7 cellular contexts compared by ENCODE assay signal in genomic region chr10:102674566-102674965, GRCh38. TPM values are rescaled to one million over a fixed set of nuclear protein-coding genes. Genes with fewer than 3 reads are reported as not detected.
A peak's percentile ranks its signal among the peaks of the same experiment; 100 is the strongest.
DNase-seq lines count a peak whose midpoint lies in the region; ATAC-seq and TF ChIP-seq lines count a peak whose summit lies in the region.

No MANE protein-coding gene starts in this region.

- H3K9ac ChIP-seq in HUES6 (ENCODE audit: low read length) (no peak overlapping the region), iPS-20b (ENCODE audit: low read depth, low read length) (no peak overlapping the region), smooth muscle cell (ENCODE audit: low read depth) (peak overlapping the region; percentile 53)

- H3K4me3 ChIP-seq in HUES6 (ENCODE audit: low read depth, low read length) (peak overlapping the region; percentile 28; the same call in 1 of the 2 replicates), iPS-20b (ENCODE audit: low read length) (peak overlapping the region; percentile 52; the same call in 1 of the 2 replicates), smooth muscle cell (peak overlapping the region; percentile 14)

- H3K9me3 Mint-ChIP-seq in activated CD8-positive, alpha-beta T cell treated with anti-CD3 and anti-CD28 coated beads for 36 hours: no peaks in the 10 kb centered on the region
- H3K9me3 Mint-ChIP-seq in stimulated activated naive B cell treated with anti-CD40 and anti-IgM and Interleukin-4, amounts not matched to agents 10 μg/mL and 1 μg/mL and 100 μg/mL, for 72 hours: no peaks in the 10 kb centered on the region

- H3K79me2 ChIP-seq in smooth muscle cell (ENCODE audit: low read depth): no peaks in the 10 kb centered on the region

- H3K36me3 Mint-ChIP-seq in activated CD8-positive, alpha-beta T cell treated with anti-CD3 and anti-CD28 coated beads for 36 hours (ENCODE audit: low read depth): no peaks in the 10 kb centered on the region
- H3K36me3 Mint-ChIP-seq in stimulated activated naive B cell treated with anti-CD40 and anti-IgM and Interleukin-4, amounts not matched to agents 10 μg/mL and 1 μg/mL and 100 μg/mL, for 72 hours: no peaks in the 10 kb centered on the region

- H4K20me1 ChIP-seq in smooth muscle cell (ENCODE audit: low read depth): no peaks in the 10 kb centered on the region

- H3K4me2 ChIP-seq in smooth muscle cell: peak overlapping the region; percentile 80

- H3K9me3 ChIP-seq in HUES6 (ENCODE audit: control insufficient read depth, insufficient read depth, low read depth, low read length) (no peaks in the 10 kb centered on the region), iPS-20b (ENCODE audit: insufficient read depth, low read depth, low read length) (no peaks in the 10 kb centered on the region), smooth muscle cell (replicated peaks; ENCODE audit: low read depth) (no peaks in the 10 kb centered on the region)

- ATAC-seq in activated CD8-positive, alpha-beta T cell treated with anti-CD3 and anti-CD28 coated beads for 36 hours: peak; percentile 37
- no peak for ATAC-seq in stimulated activated naive B cell treated with anti-CD40 and anti-IgM and Interleukin-4, amounts not matched to agents 10 μg/mL and 1 μg/mL and 100 μg/mL, for 72 hours (replicated peaks)

- in situ Hi-C loops in GM13977 (cut with MboI; ENCODE audit: low pct_unique_long_range_greater_than_20kb, low sequenced_read_pairs, unreplicated experiment): no loop called here

- no peaks in the 10 kb centered on the region for H3K36me3 ChIP-seq in HUES6 (ENCODE audit: control insufficient read depth, insufficient read depth, low read length)
- no peaks in the 10 kb centered on the region for H3K36me3 ChIP-seq in iPS-20b (ENCODE audit: insufficient read depth, low read depth, low read length)
- no peaks in the 10 kb centered on the region for H3K36me3 ChIP-seq in smooth muscle cell (ENCODE audit: low read depth)

- H3K4me3 Mint-ChIP-seq in activated CD8-positive, alpha-beta T cell treated with anti-CD3 and anti-CD28 coated beads for 36 hours: peak overlapping the region; percentile 62
- no peak overlapping the region for H3K4me3 Mint-ChIP-seq in stimulated activated naive B cell treated with anti-CD40 and anti-IgM and Interleukin-4, amounts not matched to agents 10 μg/mL and 1 μg/mL and 100 μg/mL, for 72 hours

- no peak overlapping the region for H3K27ac ChIP-seq in HUES6 (ENCODE audit: low read depth, low read length)
- H3K27ac ChIP-seq in iPS-20b (ENCODE audit: low read length): no peak overlapping the region
- H3K27ac ChIP-seq in smooth muscle cell (ENCODE audit: low read depth): peak overlapping the region; percentile 94

- CTCF ChIA-PET in activated CD8-positive, alpha-beta T cell treated with anti-CD3 and anti-CD28 coated beads for 36 hours (lab: Charles Lee): interaction anchor here (1.0 to 4.6 kb wide), 11 partner anchors 9 to 91 kb away, joined by 3 to 22 read pairs (median 5); partner anchors contain the start of genes ARL3, SFXN2 and TRIM8

- POLR2A ChIA-PET in activated CD8-positive, alpha-beta T cell treated with anti-CD3 and anti-CD28 coated beads for 36 hours (lab: Charles Lee): interaction anchor here (0.6 to 4.1 kb wide), 14 partner anchors 8 to 622 kb away, joined by 3 to 25 read pairs (median 5); partner anchors contain the start of genes ARL3 and SFXN2

- H3K27me3 Mint-ChIP-seq in activated CD8-positive, alpha-beta T cell treated with anti-CD3 and anti-CD28 coated beads for 36 hours: no peaks in the 10 kb centered on the region
- H3K27me3 Mint-ChIP-seq in stimulated activated naive B cell treated with anti-CD40 and anti-IgM and Interleukin-4, amounts not matched to agents 10 μg/mL and 1 μg/mL and 100 μg/mL, for 72 hours: no peaks in the 10 kb centered on the region

- intact Hi-C loops in activated CD8-positive, alpha-beta T cell treated with anti-CD3 and anti-CD28 coated beads for 36 hours (cut with micrococcal nuclease): no loop called here

- no peak overlapping the region for H2AFZ ChIP-seq in smooth muscle cell (ENCODE audit: low read depth)

- H3K27me3 ChIP-seq in HUES6 (ENCODE audit: control insufficient read depth, insufficient read depth, low read length) (no peaks in the 10 kb centered on the region), iPS-20b (ENCODE audit: insufficient read depth, low read length) (no peaks in the 10 kb centered on the region), smooth muscle cell (ENCODE audit: low read depth) (no peaks in the 10 kb centered on the region)

- peak overlapping the region; percentile 11 for H3K27ac Mint-ChIP-seq in activated CD8-positive, alpha-beta T cell treated with anti-CD3 and anti-CD28 coated beads for 36 hours
- H3K27ac Mint-ChIP-seq in stimulated activated naive B cell treated with anti-CD40 and anti-IgM and Interleukin-4, amounts not matched to agents 10 μg/mL and 1 μg/mL and 100 μg/mL, for 72 hours: no peak overlapping the region

- H3K4me1 Mint-ChIP-seq in activated CD8-positive, alpha-beta T cell treated with anti-CD3 and anti-CD28 coated beads for 36 hours (ENCODE audit: low read depth): peaks cover 51% of the 10 kb centered on the region
- peaks cover 27 to 43% of the 10 kb centered on the region in 2 donors for H3K4me1 Mint-ChIP-seq in stimulated activated naive B cell treated with anti-CD40 and anti-IgM and Interleukin-4, amounts not matched to agents 10 μg/mL and 1 μg/mL and 100 μg/mL, for 72 hours

- 14% methylated on average over 2 of the region's 2 CpGs for WGBS in smooth muscle cell (ENCODE audit: low lambda C conversion rate)

- no peak for DNase-seq in activated CD8-positive, alpha-beta T cell treated with anti-CD3 and anti-CD28 coated beads for 36 hours
- DNase-seq in smooth muscle cell (lab: John Stamatoyannopoulos, UW; ENCODE audit: unreplicated experiment): no peak
- DNase-seq in stimulated activated naive B cell treated with anti-CD40 and anti-IgM and Interleukin-4, amounts not matched to agents 10 μg/mL and 1 μg/mL and 100 μg/mL, for 72 hours: no peak
- no peak for DNase-seq in GM13977 (ENCODE audit: low spot score)
- DNase-seq in GOT3 (lab: John Stamatoyannopoulos, UW): no peak

- H3K4me1 ChIP-seq in HUES6 (ENCODE audit: control insufficient read depth, insufficient read depth, low read length) (peaks cover 79% of the 10 kb centered on the region), iPS-20b (ENCODE audit: insufficient read depth, low read length) (peaks cover 60% of the 10 kb centered on the region), smooth muscle cell (ENCODE audit: low read depth) (peaks cover 70% of the 10 kb centered on the region)

- H3F3A ChIP-seq in smooth muscle cell (ENCODE audit: low read depth): peaks cover 32% of the 10 kb centered on the region

- TF ChIP-seq CTCF in activated CD8-positive, alpha-beta T cell treated with anti-CD3 and anti-CD28 coated beads for 36 hours (IDR thresholded peaks at IDR 0.05): no peak
- no peak for TF ChIP-seq CTCF in smooth muscle cell (IDR thresholded peaks at IDR 0.05; ENCODE audit: borderline replicate concordance, insufficient read depth, poor library complexity, severe bottlenecking)
- no peak for TF ChIP-seq CTCF in GM13977 (IDR thresholded peaks at IDR 0.05; ENCODE audit: extremely low read depth, insufficient read depth, missing control alignments)

RNA-seq across cellular contexts. Expression of gene TRIM8, which starts 30.3 kb away (rescaled TPM):
- 10 to 100 TPM; 39.5 to 39.8 TPM for total RNA-seq in activated CD8-positive, alpha-beta T cell treated with anti-CD3 and anti-CD28 coated beads for 36 hours
- total RNA-seq in smooth muscle cell: 64.1 and 78.8 TPM in 2 replicates
- 77.8 and 78.0 TPM in 2 replicates for polyA plus RNA-seq in smooth muscle cell

RNA-seq across cellular contexts. Expression of gene ARL3, which starts 39.6 kb away (rescaled TPM):
- total RNA-seq in activated CD8-positive, alpha-beta T cell treated with anti-CD3 and anti-CD28 coated beads for 36 hours: 1 to 10 TPM; 5.3 to 6.2 TPM
- total RNA-seq in smooth muscle cell: 12.7 and 14.1 TPM in 2 replicates
- 30.2 and 31.0 TPM in 2 replicates for polyA plus RNA-seq in smooth muscle cell

RNA-seq across cellular contexts. Expression of gene SFXN2, which starts 39.9 kb away (rescaled TPM):
- 10 to 100 TPM; 12.8 to 16.3 TPM for total RNA-seq in activated CD8-positive, alpha-beta T cell treated with anti-CD3 and anti-CD28 coated beads for 36 hours
- 2.6 and 2.9 TPM in 2 replicates for total RNA-seq in smooth muscle cell
- 1.7 and 2.0 TPM in 2 replicates for polyA plus RNA-seq in smooth muscle cell
